20 cellular contexts compared by ENCODE assay signal in genomic region chr17:58648236-58648635, GRCh38. TPM values are rescaled to one million over a fixed set of nuclear protein-coding genes. Genes with fewer than 3 reads are reported as not detected.
DNase-seq lines count a peak whose midpoint lies in the region; ATAC-seq and TF ChIP-seq lines count a peak whose summit lies in the region.
"Had no signal": no experiment of that assay in that cellular context is flagged by ENCODE, and none has a peak within 500 bp of the region (broad histone marks: within the 10 kb centered on the region; RNA-seq: fewer than 3 reads in every experiment).

No MANE protein-coding gene starts in this region.

- no peak overlapping the region for H3K27ac Mint-ChIP-seq in activated CD8-positive, alpha-beta T cell treated with anti-CD3 and anti-CD28 coated beads for 36 hours
- H3K27ac Mint-ChIP-seq in activated CD8-positive, alpha-beta T cell treated with anti-CD3 and anti-CD28 coated beads, Interleukin-2, amount 10 ng/mL, durations not matched to agents 7 days and 5 days: no peak overlapping the region
- no peak overlapping the region for H3K27ac Mint-ChIP-seq in progenitor cell of endocrine pancreas
- H3K27ac Mint-ChIP-seq: CD8-positive, alpha-beta memory T cell had no signal

- ATAC-seq in activated CD8-positive, alpha-beta T cell treated with anti-CD3 and anti-CD28 coated beads for 36 hours: peak; percentile 47
- no peak for ATAC-seq in activated CD8-positive, alpha-beta T cell treated with anti-CD3 and anti-CD28 coated beads, Interleukin-2, amount 10 ng/mL, durations not matched to agents 7 days and 5 days
- no peak for ATAC-seq in IMR-90 (ENCODE audit: low read depth)
- peak; percentile 35 for ATAC-seq in esophagus mucosa
- ATAC-seq in GM18520 (IDR thresholded peaks at IDR 0.05; ENCODE audit: unreplicated experiment): no peak

- DNase-seq in activated CD8-positive, alpha-beta T cell treated with anti-CD3 and anti-CD28 coated beads for 36 hours: no peak
- DNase-seq in activated CD8-positive, alpha-beta T cell treated with anti-CD3 and anti-CD28 coated beads, Interleukin-2, amount 10 ng/mL, durations not matched to agents 7 days and 5 days: no peak
- DNase-seq in IMR-90 (no peak), spleen (peak; percentile 39), progenitor cell of endocrine pancreas (ENCODE audit: low spot score, unreplicated experiment) (no peak), NCI-H128 (lab: John Stamatoyannopoulos, UW; ENCODE audit: unreplicated experiment) (no peak)
- DNase-seq: CD8-positive, alpha-beta memory T cell; DMS79 treated with DMSO at 0.1 percent for 48 hours; H7; MV-4-11; NCI-H1436 treated with DMSO at 0.1 percent for 48 hours; NCI-H2029 treated with DMSO at 0.1 percent for 48 hours; NCI-H748 treated with DMSO at 0.1 percent for 48 hours; OCI-M1; RPMI8226 had no signal

- POLR2A ChIA-PET in activated CD8-positive, alpha-beta T cell treated with anti-CD3 and anti-CD28 coated beads for 36 hours (lab: Charles Lee): interaction anchor here (1.1 to 3.4 kb wide), 3 partner anchors 10 to 50 kb away, joined by 3 to 43 read pairs (median 19); no protein-coding TSS in a partner anchor
- POLR2A ChIA-PET in activated CD8-positive, alpha-beta T cell treated with anti-CD3 and anti-CD28 coated beads, Interleukin-2, amount 10 ng/mL, durations not matched to agents 7 days and 5 days (lab: Charles Lee): interaction anchor here (0.7 to 3.4 kb wide), 2 partner anchors 16 to 130 kb away, joined by 4 to 30 read pairs; no protein-coding TSS in a partner anchor
- POLR2A ChIA-PET in IMR-90 (lab: Charles Lee; ENCODE audit: unreplicated experiment): no interaction called here

- H4K20me1 ChIP-seq in IMR-90 (ENCODE audit: insufficient read depth, low read length): no peaks in the 10 kb centered on the region
- H4K20me1 ChIP-seq: BLaER1 had no signal

- no peak overlapping the region for H2BK120ac ChIP-seq in IMR-90 (ENCODE audit: low read depth, low read length)

- BruUV-seq in IMR-90 (replicated peaks; lab: Mats Ljungman, UMichigan): no TSS peak

- H2AK9ac ChIP-seq in IMR-90 (replicated peaks; ENCODE audit: low read depth, low read length, poor library complexity): no peak overlapping the region

- H3K14ac ChIP-seq in IMR-90 (replicated peaks; ENCODE audit: low read depth, low read length): no peak overlapping the region

- H4K5ac ChIP-seq in IMR-90 (ENCODE audit: low read depth, low read length): no peak overlapping the region

- H3K18ac ChIP-seq in IMR-90 (ENCODE audit: low read depth, low read length): no peak overlapping the region

- no peak overlapping the region for H4K8ac ChIP-seq in IMR-90 (ENCODE audit: low read depth in 2 of 2, low read length in 2 of 2)

- H2AFZ ChIP-seq in IMR-90 (replicated peaks; ENCODE audit: low read length, poor library complexity): peak overlapping the region; percentile 3

- H3K4me3 ChIP-seq in IMR-90 (ENCODE audit: insufficient read depth, low read depth, low read length) (no peak overlapping the region), spleen (no peak overlapping the region)
- H3K4me3 ChIP-seq: BLaER1, SJSA1 had no signal

- no peak overlapping the region for H3K4me2 ChIP-seq in IMR-90 (ENCODE audit: low read depth, low read length)
- H3K4me2 ChIP-seq: BLaER1 had no signal

- no peaks in the 10 kb centered on the region for H3K36me3 Mint-ChIP-seq in activated CD8-positive, alpha-beta T cell treated with anti-CD3 and anti-CD28 coated beads for 36 hours (ENCODE audit: low read depth)
- no peaks in the 10 kb centered on the region for H3K36me3 Mint-ChIP-seq in activated CD8-positive, alpha-beta T cell treated with anti-CD3 and anti-CD28 coated beads, Interleukin-2, amount 10 ng/mL, durations not matched to agents 7 days and 5 days (ENCODE audit: low read depth)
- H3K36me3 Mint-ChIP-seq in progenitor cell of endocrine pancreas (ENCODE audit: insufficient read depth): no peaks in the 10 kb centered on the region
- H3K36me3 Mint-ChIP-seq: CD8-positive, alpha-beta memory T cell had no signal

- TF ChIP-seq CTCF in activated CD8-positive, alpha-beta T cell treated with anti-CD3 and anti-CD28 coated beads for 36 hours (IDR thresholded peaks at IDR 0.05): no peak
- TF ChIP-seq CTCF in IMR-90 (conservative IDR thresholded peaks at IDR 0.05; ENCODE audit: low read depth, low read length) (no peak), spleen (IDR thresholded peaks at IDR 0.05 in 8 of 11, conservative IDR thresholded peaks at IDR 0.05 in 3 of 11) (no peak), progenitor cell of endocrine pancreas (IDR thresholded peaks at IDR 0.05; ENCODE audit: unreplicated experiment) (no peak)

- no peak overlapping the region for H4K91ac ChIP-seq in IMR-90 (ENCODE audit: insufficient read depth, low read depth, low read length)

- dilution Hi-C loops in IMR-90 (cut with HindIII; ENCODE audit: low sequenced_read_pairs, unreplicated experiment): no loop called here

- no peak for TF ChIP-seq POLR2A in IMR-90 (IDR thresholded peaks at IDR 0.05; ENCODE audit: low read depth, low read length)
- no peak for TF ChIP-seq POLR2A in spleen (IDR thresholded peaks at IDR 0.05)

- H3K36me3 ChIP-seq in IMR-90 (ENCODE audit: control insufficient read depth, insufficient read depth, low read length) (no peaks in the 10 kb centered on the region), spleen (no peaks in the 10 kb centered on the region)
- H3K36me3 ChIP-seq: BLaER1, SJSA1 had no signal

- peaks cover 4% of the 10 kb centered on the region for H3K27me3 ChIP-seq in IMR-90 (ENCODE audit: control insufficient read depth, insufficient read depth, low read length)
- H3K27me3 ChIP-seq in spleen (replicated peaks in 1 of 7): no peaks in the 10 kb centered on the region
- H3K27me3 ChIP-seq: BLaER1, SJSA1 had no signal

- H3K4me3 Mint-ChIP-seq in activated CD8-positive, alpha-beta T cell treated with anti-CD3 and anti-CD28 coated beads for 36 hours: no peak overlapping the region
- H3K4me3 Mint-ChIP-seq in activated CD8-positive, alpha-beta T cell treated with anti-CD3 and anti-CD28 coated beads, Interleukin-2, amount 10 ng/mL, durations not matched to agents 7 days and 5 days: no peak overlapping the region
- no peak overlapping the region for H3K4me3 Mint-ChIP-seq in progenitor cell of endocrine pancreas (ENCODE audit: low read depth)
- H3K4me3 Mint-ChIP-seq: CD8-positive, alpha-beta memory T cell had no signal

- no peak overlapping the region for H2AK5ac ChIP-seq in IMR-90 (ENCODE audit: low read depth, low read length)

- H3K9ac ChIP-seq in IMR-90 (ENCODE audit: low read depth, low read length): no peak overlapping the region
- H3K9ac ChIP-seq: BLaER1 had no signal

- no peaks in the 10 kb centered on the region for H3K4me1 Mint-ChIP-seq in activated CD8-positive, alpha-beta T cell treated with anti-CD3 and anti-CD28 coated beads for 36 hours (ENCODE audit: low read depth)
- H3K4me1 Mint-ChIP-seq in activated CD8-positive, alpha-beta T cell treated with anti-CD3 and anti-CD28 coated beads, Interleukin-2, amount 10 ng/mL, durations not matched to agents 7 days and 5 days (ENCODE audit: low read depth): no peaks in the 10 kb centered on the region
- H3K4me1 Mint-ChIP-seq in progenitor cell of endocrine pancreas (ENCODE audit: low read depth): no peaks in the 10 kb centered on the region
- H3K4me1 Mint-ChIP-seq: CD8-positive, alpha-beta memory T cell had no signal

- H3K4ac ChIP-seq in IMR-90 (ENCODE audit: low read depth, low read length): no peak overlapping the region

- no peak for TF ChIP-seq RAD21 in IMR-90 (IDR thresholded peaks at IDR 0.05; ENCODE audit: low read length)

- no peaks in the 10 kb centered on the region for H3K9me3 Mint-ChIP-seq in activated CD8-positive, alpha-beta T cell treated with anti-CD3 and anti-CD28 coated beads for 36 hours
- no peaks in the 10 kb centered on the region for H3K9me3 Mint-ChIP-seq in activated CD8-positive, alpha-beta T cell treated with anti-CD3 and anti-CD28 coated beads, Interleukin-2, amount 10 ng/mL, durations not matched to agents 7 days and 5 days (ENCODE audit: insufficient read depth)
- no peaks in the 10 kb centered on the region for H3K9me3 Mint-ChIP-seq in progenitor cell of endocrine pancreas (ENCODE audit: low read depth)
- H3K9me3 Mint-ChIP-seq: CD8-positive, alpha-beta memory T cell had no signal

- H2BK15ac ChIP-seq in IMR-90 (ENCODE audit: low read depth, low read length): no peak overlapping the region

- no peak overlapping the region for H2BK20ac ChIP-seq in IMR-90 (ENCODE audit: low read depth, low read length)

- H3K9me3 ChIP-seq in IMR-90 (ENCODE audit: control insufficient read depth, insufficient read depth, low read length) (no peaks in the 10 kb centered on the region), spleen (no peaks in the 10 kb centered on the region)
- H3K9me3 ChIP-seq: BLaER1, SJSA1 had no signal

- H3K56ac ChIP-seq in IMR-90 (ENCODE audit: extremely low read depth, insufficient read depth, low read length): no peak overlapping the region

- H3K4me1 ChIP-seq in IMR-90 (ENCODE audit: control insufficient read depth, insufficient read depth, low read length) (no peaks in the 10 kb centered on the region), spleen (no peaks in the 10 kb centered on the region)
- H3K4me1 ChIP-seq: BLaER1 had no signal

- no peaks in the 10 kb centered on the region for H3K27me3 Mint-ChIP-seq in activated CD8-positive, alpha-beta T cell treated with anti-CD3 and anti-CD28 coated beads for 36 hours
- peaks cover 2% of the 10 kb centered on the region for H3K27me3 Mint-ChIP-seq in activated CD8-positive, alpha-beta T cell treated with anti-CD3 and anti-CD28 coated beads, Interleukin-2, amount 10 ng/mL, durations not matched to agents 7 days and 5 days (ENCODE audit: low read depth)
- H3K27me3 Mint-ChIP-seq in progenitor cell of endocrine pancreas: no peaks in the 10 kb centered on the region
- H3K27me3 Mint-ChIP-seq: CD8-positive, alpha-beta memory T cell had no signal

- H3K27ac ChIP-seq in IMR-90 (ENCODE audit: insufficient read depth, low read length): no peak overlapping the region
- no peak overlapping the region for H3K27ac ChIP-seq in spleen
- H3K27ac ChIP-seq: BLaER1, SJSA1 had no signal

- H2BK5ac ChIP-seq in IMR-90 (ENCODE audit: low read depth, low read length, poor library complexity, severe bottlenecking): no peak overlapping the region

- intact Hi-C loops in activated CD8-positive, alpha-beta T cell treated with anti-CD3 and anti-CD28 coated beads for 36 hours (cut with micrococcal nuclease): no loop called here
- intact Hi-C loops in IMR-90 (cut with micrococcal nuclease) (no loop called here), spleen (cut with DNase I; ENCODE audit: low total_unique reads) (no loop called here)

- CTCF ChIA-PET in activated CD8-positive, alpha-beta T cell treated with anti-CD3 and anti-CD28 coated beads for 36 hours (lab: Charles Lee): no interaction called here
- CTCF ChIA-PET in activated CD8-positive, alpha-beta T cell treated with anti-CD3 and anti-CD28 coated beads, Interleukin-2, amount 10 ng/mL, durations not matched to agents 7 days and 5 days (lab: Charles Lee): no interaction called here
- CTCF ChIA-PET in IMR-90 (lab: Yijun Ruan, JAX): no interaction called here

- no peaks in the 10 kb centered on the region for H3K79me1 ChIP-seq in IMR-90 (ENCODE audit: low read depth in 1 of 2, low read length in 2 of 2)

- in situ Hi-C loops in IMR-90 (cut with MboI; ENCODE audit: low sequenced_read_pairs): no loop called here

- no peak overlapping the region for H3K23ac ChIP-seq in IMR-90 (ENCODE audit: low read depth, low read length)

- H3K9me1 ChIP-seq in IMR-90 (ENCODE audit: insufficient read depth, low read length): no peaks in the 10 kb centered on the region

RNA-seq across cellular contexts. Expression of gene TEX14, which starts 43.6 kb away (rescaled TPM):
- total RNA-seq in activated CD8-positive, alpha-beta T cell treated with anti-CD3 and anti-CD28 coated beads for 36 hours: under 1 TPM; 0.23 to 0.31 TPM
- under 1 TPM; 0.10 to 0.18 TPM for total RNA-seq in activated CD8-positive, alpha-beta T cell treated with anti-CD3 and anti-CD28 coated beads, Interleukin-2, amount 10 ng/mL, durations not matched to agents 7 days and 5 days
- not detected in 2 replicates for total RNA-seq in IMR-90 (2012; rRNA removed)
- not detected in 2 replicates for polyA plus RNA-seq in IMR-90 (2012; rRNA removed)
- polyA plus RNA-seq in IMR-90 (2012; cell fraction: cytosol; rRNA removed): not detected in 2 replicates
- 0.01 and 0.02 TPM in 2 replicates for polyA plus RNA-seq in IMR-90 (2012; cell fraction: nucleus; rRNA removed; ENCODE audit: low replicate concordance)
- 0.24 TPM for total RNA-seq in esophagus mucosa
- under 1 TPM in 6 of 7 donors, not detected in 1; 0.25 to 0.70 (median 0.45) TPM for total RNA-seq in spleen
- under 1 TPM; 0.17 to 0.42 (median 0.30) TPM for polyA plus RNA-seq in spleen
- 0.11 and 0.22 TPM in 2 replicates for total RNA-seq in progenitor cell of endocrine pancreas
- total RNA-seq: HT-29 had no signal
- polyA plus RNA-seq: CD8-positive, alpha-beta memory T cell had no signal

RNA-seq across cellular contexts. Expression of gene RAD51C, which starts 44.2 kb away (rescaled TPM):
- total RNA-seq in activated CD8-positive, alpha-beta T cell treated with anti-CD3 and anti-CD28 coated beads for 36 hours: 10 to 100 TPM; 73.3 to 76.8 TPM
- total RNA-seq in activated CD8-positive, alpha-beta T cell treated with anti-CD3 and anti-CD28 coated beads, Interleukin-2, amount 10 ng/mL, durations not matched to agents 7 days and 5 days: 10 to 100 TPM; 70.6 to 70.8 TPM
- total RNA-seq in IMR-90 (2012; rRNA removed): 21.1 and 28.6 TPM in 2 replicates
- 21.4 and 28.3 TPM in 2 replicates for polyA plus RNA-seq in IMR-90 (2012; rRNA removed)
- 4.9 and 5.6 TPM in 2 replicates for polyA plus RNA-seq in IMR-90 (2012; cell fraction: cytosol; rRNA removed)
- polyA plus RNA-seq in IMR-90 (2012; cell fraction: nucleus; rRNA removed; ENCODE audit: low replicate concordance): 2.0 and 8.6 TPM in 2 replicates
- total RNA-seq in esophagus mucosa: 15.1 TPM
- 10 to 100 TPM; 19.6 to 26.3 (median 21.0) TPM for total RNA-seq in spleen
- 10 to 100 TPM; 23.1 to 28.5 (median 25.2) TPM for polyA plus RNA-seq in spleen
- 32.7 and 33.3 TPM in 2 replicates for total RNA-seq in progenitor cell of endocrine pancreas

Comparison
In these comparisons a context has a peak if more than half of its experiments do, and no peak if none do; other contexts are left out.
1. ATAC-seq: peak in activated CD8-positive, alpha-beta T cell treated with anti-CD3 and anti-CD28 coated beads for 36 hours (single experiment) and esophagus mucosa (single experiment); none in activated CD8-positive, alpha-beta T cell treated with anti-CD3 and anti-CD28 coated beads, Interleukin-2, amount 10 ng/mL, durations not matched to agents 7 days and 5 days (single experiment), IMR-90 (single experiment) and GM18520 (single experiment).